ENCODE assay signal across 26 cellular contexts in the genomic region with DNA sequence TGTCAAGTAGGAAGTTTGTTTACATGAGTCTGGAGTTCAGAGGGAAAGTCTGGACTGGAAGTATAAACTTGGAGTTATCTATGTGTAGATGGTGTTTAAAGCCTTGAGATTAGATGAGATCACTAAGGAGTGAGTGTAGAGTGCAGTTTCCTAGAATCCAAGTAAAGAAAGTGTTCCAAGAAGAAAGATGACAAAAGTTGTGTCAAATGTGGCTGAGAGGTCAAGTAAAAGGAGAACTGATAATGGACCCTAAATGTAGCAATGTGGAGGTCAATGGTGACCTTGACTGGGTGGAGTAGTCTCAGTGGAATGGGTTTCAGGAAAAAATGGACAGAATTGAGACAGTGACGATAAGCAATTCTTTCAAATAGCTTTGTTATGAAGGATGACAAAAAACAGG.
"Had no signal": no experiment of that assay in that cellular context is flagged by ENCODE, and none has a peak within 500 bp of the region (broad histone marks: within the 10 kb centered on the region; RNA-seq: fewer than 3 reads in every experiment).

No MANE protein-coding gene starts in this region.

- H3K4me2 ChIP-seq: hepatocyte, neural progenitor cell had no signal

- FAIRE-seq: kidney, small intestine had no signal

- H2AFZ ChIP-seq: hepatocyte, neural progenitor cell, parathyroid adenoma had no signal

- H3K27ac ChIP-seq: epithelial cell of prostate, foreskin keratinocyte, gastroesophageal sphincter, heart left ventricle, hepatocyte, left lung, neural progenitor cell, parathyroid adenoma, right lobe of liver, suprapubic skin had no signal

- H3K9ac ChIP-seq: neural progenitor cell, parathyroid adenoma had no signal

- DNase-seq: cortex of kidney; effector CD8-positive, alpha-beta T cell; endodermal cell; foreskin keratinocyte; heart left ventricle; kidney; left lung; mammary epithelial cell; mesendoderm; midbrain; naive thymus-derived CD4-positive, alpha-beta T cell; right lobe of liver; small intestine; stimulated activated CD4-positive, alpha-beta T cell treated with anti-CD3 and anti-CD28 coated beads, Interleukin-15, amount 100 ng/mL, for 24 hours; stimulated activated CD4-positive, alpha-beta T cell treated with anti-CD3 and anti-CD28 coated beads, Interleukin-4, amount 100 ng/mL, for 1 hour; stimulated activated CD8-positive, alpha-beta memory T cell treated with anti-CD3 and anti-CD28 coated beads, Interleukin-4, amount 100 ng/mL, for 48 hours; stimulated activated naive CD4-positive, alpha-beta T cell; stimulated activated naive CD8-positive, alpha-beta T cell treated with anti-CD3 and anti-CD28 coated beads, Interleukin-15, amount 100 ng/mL, for 72 hours; trophoblast cell had no signal

- H3K36me3 ChIP-seq: gastroesophageal sphincter, heart left ventricle, left lung, neural progenitor cell, right lobe of liver, suprapubic skin had no signal

- ATAC-seq: esophagus mucosa; foreskin keratinocyte; gastroesophageal sphincter; heart left ventricle; left lung; naive thymus-derived CD4-positive, alpha-beta T cell; right lobe of liver; stimulated activated naive CD8-positive, alpha-beta T cell treated with anti-CD3 and anti-CD28 coated beads, Interleukin-15, amount 100 ng/mL, for 72 hours had no signal

- H3K27me3 ChIP-seq: foreskin keratinocyte, gastroesophageal sphincter, heart left ventricle, hepatocyte, left lung, neural progenitor cell, right lobe of liver, suprapubic skin had no signal

- H3K4me1 ChIP-seq: foreskin keratinocyte, neural progenitor cell, parathyroid adenoma, right lobe of liver, suprapubic skin had no signal

- H3K9me3 ChIP-seq: gastroesophageal sphincter, left lung, right lobe of liver, suprapubic skin had no signal

- H3K4me3 ChIP-seq: gastroesophageal sphincter, heart left ventricle, hepatocyte, left lung, neural progenitor cell, right lobe of liver, suprapubic skin had no signal

- H3K79me2 ChIP-seq: hepatocyte, parathyroid adenoma had no signal
